ENCODE assay signal across 25 cellular contexts in genomic region chr3:126538966-126539365, GRCh38. TPM values are rescaled to one million over a fixed set of nuclear protein-coding genes. Genes with fewer than 3 reads are reported as not detected.
A peak's percentile ranks its signal among the peaks of the same experiment; 100 is the strongest.
DNase-seq lines count a peak whose midpoint lies in the region; ATAC-seq, FAIRE-seq and TF ChIP-seq lines count a peak whose summit lies in the region.
"Had no signal": no experiment of that assay in that cellular context is flagged by ENCODE, and none has a peak within 500 bp of the region (broad histone marks: within the 10 kb centered on the region; RNA-seq: fewer than 3 reads in every experiment).

No MANE protein-coding gene starts in this region.

- H3K4me1 Mint-ChIP-seq in activated naive CD4-positive, alpha-beta T cell treated with anti-CD3 and anti-CD28 coated beads, Interleukin-2, amount 10 ng/mL, durations not matched to agents 7 days and 5 days: peaks cover 3% of the 10 kb centered on the region
- no peaks in the 10 kb centered on the region for H3K4me1 Mint-ChIP-seq in activated B cell treated with CpG ODN at 0.5 μM for 24 hours

- H3K4me3 ChIP-seq in small intestine (ENCODE audit: low read depth in 1 of 2, low read length in 2 of 2) (no peak overlapping the region), stomach (no peak overlapping the region)
- H3K4me3 ChIP-seq: BLaER1 treated with 17β-estradiol and CSF1 and Interleukin-3, amounts not matched to agents 10 nM and 100 nM had no signal

- peaks cover 5% of the 10 kb centered on the region for H3K9me3 Mint-ChIP-seq in activated naive CD4-positive, alpha-beta T cell treated with anti-CD3 and anti-CD28 coated beads, Interleukin-2, amount 10 ng/mL, durations not matched to agents 7 days and 5 days
- no peaks in the 10 kb centered on the region for H3K9me3 Mint-ChIP-seq in activated B cell treated with CpG ODN at 0.5 μM for 24 hours

- no peak for ATAC-seq in activated B cell treated with CpG ODN at 0.5 μM for 24 hours (ENCODE audit: low read depth)
- ATAC-seq: SK-N-SH treated with all-trans-retinoic acid at 6 μM for 48 hours had no signal

- no peak for TF ChIP-seq POLR2A in stomach (IDR thresholded peaks at IDR 0.05)
- TF ChIP-seq POLR2A in H54 (IDR thresholded peaks at IDR 0.05; ENCODE audit: low read depth, low read length): no peak

- no peak overlapping the region for H3K27ac Mint-ChIP-seq in activated naive CD4-positive, alpha-beta T cell treated with anti-CD3 and anti-CD28 coated beads, Interleukin-2, amount 10 ng/mL, durations not matched to agents 7 days and 5 days
- H3K27ac Mint-ChIP-seq in activated B cell treated with CpG ODN at 0.5 μM for 24 hours: no peak overlapping the region

- no peak overlapping the region for H3K4me3 Mint-ChIP-seq in activated naive CD4-positive, alpha-beta T cell treated with anti-CD3 and anti-CD28 coated beads, Interleukin-2, amount 10 ng/mL, durations not matched to agents 7 days and 5 days
- no peak overlapping the region for H3K4me3 Mint-ChIP-seq in activated B cell treated with CpG ODN at 0.5 μM for 24 hours

- H3K27ac ChIP-seq in small intestine (ENCODE audit: low read depth in 1 of 2, low read length in 1 of 2) (no peak overlapping the region), stomach (no peak overlapping the region)
- H3K27ac ChIP-seq: KMS-11 had no signal

- H3K36me3 ChIP-seq in small intestine (ENCODE audit: control insufficient read depth in 2 of 2, insufficient read depth in 2 of 2, low read length in 2 of 2): no peaks in the 10 kb centered on the region
- no peaks in the 10 kb centered on the region for H3K36me3 ChIP-seq in stomach
- H3K36me3 ChIP-seq: BLaER1 treated with 17β-estradiol and CSF1 and Interleukin-3, amounts not matched to agents 10 nM and 100 nM had no signal

- H3K36me3 Mint-ChIP-seq in activated naive CD4-positive, alpha-beta T cell treated with anti-CD3 and anti-CD28 coated beads, Interleukin-2, amount 10 ng/mL, durations not matched to agents 7 days and 5 days: peaks cover 2% of the 10 kb centered on the region
- H3K36me3 Mint-ChIP-seq in activated B cell treated with CpG ODN at 0.5 μM for 24 hours (ENCODE audit: low read depth): no peaks in the 10 kb centered on the region

- CTCF ChIA-PET in activated naive CD4-positive, alpha-beta T cell treated with anti-CD3 and anti-CD28 coated beads, Interleukin-2, amount 10 ng/mL, durations not matched to agents 7 days and 5 days (lab: Charles Lee): no interaction called here
- CTCF ChIA-PET in activated B cell treated with CpG ODN at 0.5 μM for 24 hours (lab: Charles Lee): no interaction called here

- 49 to 66% (median 54%) methylated on average over 5 of the region's 5 CpGs for WGBS in small intestine, 3 donors
- 42 to 51% (median 48%) methylated on average over 5 of the region's 5 CpGs for WGBS in stomach, 5 donors

- POLR2A ChIA-PET in activated B cell treated with CpG ODN at 0.5 μM for 24 hours (lab: Charles Lee): no interaction called here

- no peaks in the 10 kb centered on the region for H3K9me3 ChIP-seq in small intestine (ENCODE audit: control insufficient read depth, low read depth)
- peaks cover 0 to 6% (median 2%) of the 10 kb centered on the region in 4 donors for H3K9me3 ChIP-seq in stomach

- TF ChIP-seq EP300 in stomach (IDR thresholded peaks at IDR 0.05): no peak

- no peaks in the 10 kb centered on the region for H3K4me1 ChIP-seq in small intestine (ENCODE audit: control insufficient read depth in 2 of 2, insufficient read depth in 1 of 2, low read depth in 1 of 2, low read length in 1 of 2)
- peaks cover 0 to 21% (median 6%) of the 10 kb centered on the region in 4 donors for H3K4me1 ChIP-seq in stomach

- FAIRE-seq in small intestine (lab: Jason Lieb, UNC) (no peak), H54 (lab: Jason Lieb, UNC) (no peak)
- FAIRE-seq: D721Med had no signal

- H3K27me3 Mint-ChIP-seq in activated naive CD4-positive, alpha-beta T cell treated with anti-CD3 and anti-CD28 coated beads, Interleukin-2, amount 10 ng/mL, durations not matched to agents 7 days and 5 days: peaks cover 28% of the 10 kb centered on the region
- H3K27me3 Mint-ChIP-seq in activated B cell treated with CpG ODN at 0.5 μM for 24 hours: no peaks in the 10 kb centered on the region

- TF ChIP-seq CTCF in activated B cell treated with CpG ODN at 0.5 μM for 24 hours (IDR thresholded peaks at IDR 0.05) (no peak), stomach (IDR thresholded peaks at IDR 0.05) (no peak)

- peak; percentile 4 for DNase-seq in activated naive CD4-positive, alpha-beta T cell treated with anti-CD3 and anti-CD28 coated beads, Interleukin-2, amount 10 ng/mL, durations not matched to agents 7 days and 5 days
- no peak for DNase-seq in activated naive CD4-positive, alpha-beta T cell treated with anti-CD3 and anti-CD28 coated beads, Interleukin-2, amount 50 U/mL, for 16 hours
- peak; percentile 3 for DNase-seq in activated B cell treated with CpG ODN at 0.5 μM for 24 hours
- DNase-seq in mesenteric fat pad (ENCODE audit: low spot score): peak; percentile 22
- no peak for DNase-seq in small intestine
- no peak for DNase-seq in stomach
- DNase-seq in H54 (ENCODE audit: insufficient read length, low spot score): no peak
- DNase-seq: DMS79 treated with DMSO at 0.1 percent for 48 hours, H7, NCI-H1092 treated with DMSO at 0.1 percent for 48 hours, NCI-H146, NCI-H2081 treated with DMSO at 0.1 percent for 48 hours, NCI-H510A, NCI-H774, OCI-M1, SIG-M5 had no signal

- peaks cover 0 to 4% of the 10 kb centered on the region in 2 donors for H3K27me3 ChIP-seq in small intestine (ENCODE audit: control insufficient read depth in 2 of 2, insufficient read depth in 2 of 2, low read length in 2 of 2)
- peaks cover 0 to 77% (median 15%) of the 10 kb centered on the region in 3 donors for H3K27me3 ChIP-seq in stomach
- H3K27me3 ChIP-seq: BLaER1 treated with 17β-estradiol and CSF1 and Interleukin-3, amounts not matched to agents 10 nM and 100 nM had no signal

- intact Hi-C loops in activated B cell treated with CpG ODN at 0.5 μM for 24 hours (cut with micrococcal nuclease) (no loop called here), stomach (cut with DNase I; ENCODE audit: low total_unique reads) (no loop called here)

RNA-seq across cellular contexts. Expression of gene CHST13, which starts 15.0 kb away (rescaled TPM):
- total RNA-seq in activated B cell treated with CpG ODN at 0.5 μM for 24 hours (not detected in 2 replicates), mesenteric fat pad (2.3 TPM), stomach (10 to 100 TPM in 1 of 5 donors, 1 to 10 TPM in 2, not detected in 2; 1.4 to 12.5 (median 5.7) TPM)
- polyA plus RNA-seq in small intestine (1 to 10 TPM in 1 of 3 donors, under 1 TPM in 2; 0.21 to 1.9 (median 0.89) TPM), stomach (under 1 TPM; 0.08 to 0.61 (median 0.19) TPM)
- total RNA-seq: A673, HT1080, MCF 10A, RPMI7951 had no signal

RNA-seq across cellular contexts. Expression of gene C3orf22, which starts 19.8 kb away (rescaled TPM):
- total RNA-seq in activated B cell treated with CpG ODN at 0.5 μM for 24 hours: not detected in 2 replicates
- not detected for total RNA-seq in mesenteric fat pad
- polyA plus RNA-seq in small intestine: not detected
- not detected for total RNA-seq in stomach
- polyA plus RNA-seq in stomach: not detected
- total RNA-seq: A673, G401, H7, HT1080, MCF 10A, RPMI7951 had no signal

RNA-seq across cellular contexts. Expression of gene UROC1, which starts 21.4 kb away (rescaled TPM):
- total RNA-seq in activated B cell treated with CpG ODN at 0.5 μM for 24 hours (not detected in 2 replicates), mesenteric fat pad (not detected), stomach (not detected)
- polyA plus RNA-seq in small intestine (under 1 TPM in 1 of 3 donors, not detected in 2; 0.27 TPM), stomach (not detected)
- total RNA-seq: A673, G401, H7, MCF 10A, RPMI7951 had no signal

Comparison
In these comparisons a context has a peak if more than half of its experiments do, and no peak if none do; other contexts are left out.
1. DNase-seq: peak in activated naive CD4-positive, alpha-beta T cell treated with anti-CD3 and anti-CD28 coated beads, Interleukin-2, amount 10 ng/mL, durations not matched to agents 7 days and 5 days (single experiment), activated B cell treated with CpG ODN at 0.5 μM for 24 hours (single experiment) and mesenteric fat pad (single experiment); none in activated naive CD4-positive, alpha-beta T cell treated with anti-CD3 and anti-CD28 coated beads, Interleukin-2, amount 50 U/mL, for 16 hours (single experiment), small intestine (single experiment), stomach (single experiment) and H54 (single experiment).